In genomic region chr22:30627480-30627879, GRCh38 we compare ENCODE assay signal across 25 cellular contexts. TPM values are rescaled to one million over a fixed set of nuclear protein-coding genes. Genes with fewer than 3 reads are reported as not detected.
"Had no signal": no experiment of that assay in that cellular context is flagged by ENCODE, and none has a peak within 500 bp of the region (broad histone marks: within the 10 kb centered on the region; RNA-seq: fewer than 3 reads in every experiment).

No MANE protein-coding gene starts in this region.

- H3K4me1 Mint-ChIP-seq: IgD-negative memory B cell had no signal

- H3K4me2 ChIP-seq: KMS-11, SK-N-SH had no signal

- H3K9me3 ChIP-seq: SK-N-SH had no signal

- H3K27ac Mint-ChIP-seq: IgD-negative memory B cell had no signal

- H3K4me3 ChIP-seq: K562 had no signal

- DNase-seq: Kasumi-1, MM.1S, NCI-H1092 treated with DMSO at 0.1 percent for 48 hours, NCI-H1417, NCI-H146, NCI-H1694 treated with DMSO at 0.1 percent for 48 hours, NCI-H1930, NCI-H2081 treated with DMSO at 0.1 percent for 48 hours, NCI-H2171, NCI-H226, NCI-H446, NCI-H510A, NCI-H524 treated with DMSO at 0.1 percent for 48 hours, NCI-H69, NCI-H774, Right ventricle myocardium superior, RPMI8226, SIG-M5, SK-N-SH had no signal

- FAIRE-seq: HTR-8/SVneo, K562, RCC 7860 had no signal

- H3K4me3 Mint-ChIP-seq: IgD-negative memory B cell had no signal

- ATAC-seq: K562 had no signal

- H3K9ac ChIP-seq: KMS-11, SK-N-SH had no signal

- H3K9me3 Mint-ChIP-seq: IgD-negative memory B cell had no signal

- H3K27ac ChIP-seq: KMS-11 had no signal

- H3K36me3 Mint-ChIP-seq: IgD-negative memory B cell had no signal

- H3K27me3 Mint-ChIP-seq: IgD-negative memory B cell had no signal

RNA-seq across cellular contexts. Expression of gene GAL3ST1, which starts 53.0 kb away (rescaled TPM):
- total RNA-seq: M059J had no signal
- polyA plus RNA-seq: IgD-negative memory B cell, SK-N-SH had no signal
